ENCODE assay signal across 30 cellular contexts in the genomic region with DNA sequence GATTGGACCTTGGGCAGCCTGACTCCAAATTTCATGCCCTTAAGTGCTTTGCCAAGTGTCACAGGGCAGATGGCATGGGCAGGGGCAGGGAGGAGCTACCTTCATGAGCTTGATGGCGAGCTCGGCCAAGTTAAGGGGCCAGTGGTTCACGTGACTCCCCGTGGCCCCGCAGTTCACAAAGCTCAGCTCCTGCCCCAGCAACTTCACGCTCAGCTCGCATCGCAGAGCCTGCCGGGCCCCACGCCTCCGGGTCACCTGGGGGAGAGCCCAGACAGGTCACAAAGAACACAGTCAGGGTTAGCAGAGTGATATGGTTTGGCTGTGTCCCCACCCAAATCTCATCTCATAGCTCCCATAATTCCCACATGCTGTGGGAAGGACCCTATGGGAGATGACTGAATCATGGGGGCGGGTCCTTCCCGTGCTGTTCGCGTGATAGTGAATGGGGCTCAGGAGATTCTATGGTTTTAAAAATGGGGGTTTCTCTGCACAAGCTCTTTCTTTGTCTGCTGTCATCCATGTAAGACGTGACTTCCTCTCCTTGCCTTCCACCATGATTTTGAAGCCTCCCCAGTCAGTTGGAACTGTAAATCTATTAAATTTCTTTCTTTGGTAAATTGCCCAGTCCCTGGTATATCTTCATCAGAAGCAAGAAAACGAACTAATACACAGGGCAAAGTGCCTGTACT.
"Had no signal": no experiment of that assay in that cellular context is flagged by ENCODE, and none has a peak within 500 bp of the region (broad histone marks: within the 10 kb centered on the region; RNA-seq: fewer than 3 reads in every experiment).

No MANE protein-coding gene starts in this region.

- H3K4me3 ChIP-seq: coronary artery, esophagus muscularis mucosa, gastrocnemius medialis, heart left ventricle had no signal

- H3K4me1 ChIP-seq: esophagus muscularis mucosa, gastrocnemius medialis, heart left ventricle had no signal

- H3K27ac ChIP-seq: brain microvascular endothelial cell, coronary artery, esophagus muscularis mucosa, foreskin keratinocyte, gastrocnemius medialis, heart left ventricle, WERI-Rb-1 had no signal

- H3K9me3 ChIP-seq: gastrocnemius medialis had no signal

- FAIRE-seq: astrocyte, bronchial epithelial cell had no signal

- H3K27me3 ChIP-seq: brain microvascular endothelial cell, foreskin keratinocyte, gastrocnemius medialis, heart left ventricle had no signal

- DNase-seq: activated B cell treated with CpG ODN at 0.5 μM for 24 hours; activated CD4-positive, alpha-beta T cell treated with anti-CD3 and anti-CD28 coated beads for 48 hours; activated CD4-positive, alpha-beta T cell treated with anti-CD3 and anti-CD28 coated beads, Interleukin-2, amount 50 U/mL, for 1 hour; activated CD4-positive, alpha-beta T cell treated with anti-CD3 and anti-CD28 coated beads, Interleukin-2, amount 50 U/mL, for 48 hours; activated CD8-positive, alpha-beta memory T cell treated with anti-CD3 and anti-CD28 coated beads for 24 hours; activated CD8-positive, alpha-beta T cell treated with anti-CD3 and anti-CD28 coated beads for 36 hours; activated gamma-delta T cell; activated naive CD4-positive, alpha-beta T cell; activated naive CD4-positive, alpha-beta T cell treated with anti-CD3 and anti-CD28 coated beads, Interleukin-2, amount 10 ng/mL, durations not matched to agents 7 days and 5 days; activated naive CD8-positive, alpha-beta T cell treated with anti-CD3 and anti-CD28 coated beads, Interleukin-2, amount 10 ng/mL, durations not matched to agents 7 days and 5 days; activated T-cell treated with anti-CD3 and anti-CD28 coated beads, Interleukin-2, amount 50 U/mL, for 4 hours; brain microvascular endothelial cell; effector CD4-positive, alpha-beta T cell; effector memory CD8-positive, alpha-beta T cell; erythroblast; foreskin keratinocyte; gastrocnemius medialis; glutamatergic neuron; heart left ventricle; T-helper 1 cell; T-helper 17 cell; T1000; WERI-Rb-1 had no signal

- ATAC-seq: activated CD4-positive, CD25-positive, alpha-beta regulatory T cell treated with anti-CD3 and anti-CD28 coated beads, Interleukin-2, amount 50 U/mL, for 24 hours; activated CD8-positive, alpha-beta T cell treated with anti-CD3 and anti-CD28 coated beads for 36 hours; activated naive CD4-positive, alpha-beta T cell treated with anti-CD3 and anti-CD28 coated beads, Interleukin-2, amount 50 U/mL, for 72 hours; activated T-cell treated with anti-CD3 and anti-CD28 coated beads, Interleukin-2, amount 50 U/mL, for 4 hours; activated T-helper 17 cell treated with anti-CD3 and anti-CD28 coated beads, Interleukin-2, amount 50 U/mL, for 72 hours; effector memory CD8-positive, alpha-beta T cell; foreskin keratinocyte; gastrocnemius medialis; heart left ventricle; T-helper 17 cell had no signal

- H3K36me3 ChIP-seq: brain microvascular endothelial cell, esophagus muscularis mucosa, heart left ventricle, WERI-Rb-1 had no signal
